ENCODE assay signal across 12 cellular contexts in the genomic region with DNA sequence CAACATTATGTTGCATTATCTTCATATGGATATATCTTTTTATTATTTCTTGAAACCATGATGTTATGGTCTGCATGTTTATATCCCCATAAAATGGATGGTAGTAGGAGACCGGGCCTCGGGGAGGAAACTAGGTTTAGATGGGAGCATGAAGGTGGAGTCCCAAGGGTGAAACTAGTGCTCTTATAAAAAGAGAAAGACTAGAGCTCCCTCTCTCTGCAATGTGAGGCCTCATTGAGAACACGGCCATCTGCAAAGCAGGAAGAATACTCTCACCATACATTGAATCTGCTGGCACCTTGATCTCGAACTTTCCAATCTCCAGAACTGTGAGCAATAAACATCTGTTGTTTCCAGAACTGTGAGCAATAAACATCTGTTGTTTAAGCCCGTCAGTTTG.
DNase-seq lines count a peak whose midpoint lies in the region; ATAC-seq and TF ChIP-seq lines count a peak whose summit lies in the region.
"Had no signal": no experiment of that assay in that cellular context is flagged by ENCODE, and none has a peak within 500 bp of the region (broad histone marks: within the 10 kb centered on the region; RNA-seq: fewer than 3 reads in every experiment).

No MANE protein-coding gene starts in this region.

- H2AFZ ChIP-seq in SK-N-SH (ENCODE audit: low read depth), result no peak overlapping the region

- H3K9ac ChIP-seq in SK-N-SH, result no peak overlapping the region

- CTCF ChIA-PET in MCF 10A (lab: Yijun Ruan, JAX), result interaction anchor here (0.6 kb wide), 1 partner anchor 357 kb away, joined by 3 read pairs; no protein-coding TSS in a partner anchor
- CTCF ChIA-PET in SK-N-SH (lab: Yijun Ruan, JAX), result no interaction called here

- intact Hi-C loops in MCF 10A (cut with micrococcal nuclease), result no loop called here
- intact Hi-C loops in breast epithelium (cut with DNase I; ENCODE audit: low total_unique reads), result no loop called here

- TF ChIP-seq RAD21 in SK-N-SH (IDR thresholded peaks at IDR 0.05; ENCODE audit: low read length), result peak; percentile 22; the same call in 1 of the 2 replicates

- H3K4me1 ChIP-seq in breast epithelium (no peaks in the 10 kb centered on the region), SK-N-SH (ENCODE audit: control insufficient read depth in 1 of 2, insufficient read depth in 2 of 2, low read depth in 1 of 2, low read length in 1 of 2) (peaks cover 0 to 2% of the 10 kb centered on the region in 2 experiments; a peak in 1 of 4 replicates)

- no peak overlapping the region for H3K27ac Mint-ChIP-seq in MCF 10A (ENCODE audit: low read depth, unreplicated experiment)
- H3K27ac Mint-ChIP-seq in immature natural killer cell, result no peak overlapping the region

- peak; percentile 5 for DNase-seq in MCF 10A (ENCODE audit: unreplicated experiment)
- no peak for DNase-seq in breast epithelium (ENCODE audit: low spot score in 2 of 2)
- DNase-seq in SK-N-SH, result no peak
- no peak for DNase-seq in retinal pigment epithelial cell (ENCODE audit: low read depth)
- DNase-seq in immature natural killer cell, result no peak
- no peak for DNase-seq in hippocampal formation (lab: John Stamatoyannopoulos, UW)
- DNase-seq: GDM1, naive B cell, small intestine, T1000 had no signal

- H3F3A ChIP-seq in SK-N-SH (replicated peaks; ENCODE audit: insufficient read depth), result no peaks in the 10 kb centered on the region

- H3K36me3 ChIP-seq in breast epithelium (no peaks in the 10 kb centered on the region), SK-N-SH (replicated peaks in 1 of 2; ENCODE audit: control insufficient read depth in 1 of 2, insufficient read depth in 2 of 2, low read length in 1 of 2) (no peaks in the 10 kb centered on the region)

- H3K4me1 Mint-ChIP-seq in MCF 10A (ENCODE audit: insufficient read depth, unreplicated experiment) (no peaks in the 10 kb centered on the region), immature natural killer cell (no peaks in the 10 kb centered on the region)

- H3K27me3 ChIP-seq in breast epithelium (no peaks in the 10 kb centered on the region), SK-N-SH (ENCODE audit: insufficient read depth) (no peaks in the 10 kb centered on the region)

- H3K27me3 Mint-ChIP-seq in MCF 10A (ENCODE audit: insufficient read depth, unreplicated experiment) (no peaks in the 10 kb centered on the region), immature natural killer cell (ENCODE audit: low read depth in 3 of 3) (peaks cover 0 to 2% (median 0%) of the 10 kb centered on the region in 3 donors)

- H3K4me3 Mint-ChIP-seq in MCF 10A (ENCODE audit: unreplicated experiment) (no peak overlapping the region), immature natural killer cell (no peak overlapping the region)
- H3K4me3 Mint-ChIP-seq: naive B cell had no signal

- no peak overlapping the region for H3K27ac ChIP-seq in breast epithelium
- H3K27ac ChIP-seq in SK-N-SH (ENCODE audit: low read depth in 2 of 2, low read length in 1 of 2), result no peak overlapping the region

- TF ChIP-seq CTCF in MCF 10A (IDR thresholded peaks at IDR 0.05; ENCODE audit: unreplicated experiment) (no peak), breast epithelium (IDR thresholded peaks at IDR 0.05) (no peak), SK-N-SH (IDR thresholded peaks at IDR 0.05) (peak; percentile 13; the same call in 1 of the 2 replicates), retinal pigment epithelial cell (conservative IDR thresholded peaks at IDR 0.05; ENCODE audit: low read depth, low read length) (peak; percentile 10)

- H3K9me2 ChIP-seq in SK-N-SH, result no peaks in the 10 kb centered on the region

- 69% methylated on average over 5 of the region's 5 CpGs for WGBS in SK-N-SH (ENCODE audit: low lambda C conversion rate)

- H3K4me3 ChIP-seq in breast epithelium (no peak overlapping the region), SK-N-SH (ENCODE audit: low read depth in 2 of 2, low read length in 1 of 2) (no peak overlapping the region), retinal pigment epithelial cell (ENCODE audit: low read length) (no peak overlapping the region)

- H4K20me1 ChIP-seq in SK-N-SH (ENCODE audit: insufficient read depth), result no peaks in the 10 kb centered on the region

- H3K9me3 ChIP-seq in breast epithelium (no peaks in the 10 kb centered on the region), SK-N-SH (no peaks in the 10 kb centered on the region)

- H3K36me3 Mint-ChIP-seq in MCF 10A (ENCODE audit: insufficient read depth, unreplicated experiment) (no peaks in the 10 kb centered on the region), immature natural killer cell (no peaks in the 10 kb centered on the region)
- H3K36me3 Mint-ChIP-seq: naive B cell had no signal

- no TSS peak for BruUV-seq in MCF 10A (replicated peaks; lab: Mats Ljungman, UMichigan)

- TF ChIP-seq POLR2A in breast epithelium (IDR thresholded peaks at IDR 0.05), result no peak

- ATAC-seq in HG02943 (IDR thresholded peaks at IDR 0.05; ENCODE audit: low read depth, unreplicated experiment), result peak; percentile 30
- no peak for ATAC-seq in HG02852 (IDR thresholded peaks at IDR 0.05; ENCODE audit: unreplicated experiment)

- POLR2A ChIA-PET in MCF 10A (lab: Yijun Ruan, JAX), result no interaction called here
- POLR2A ChIA-PET in SK-N-SH (lab: Yijun Ruan, JAX), result no interaction called here

- no peaks in the 10 kb centered on the region for H3K79me2 ChIP-seq in SK-N-SH (ENCODE audit: insufficient read depth)

- H3K4me2 ChIP-seq in SK-N-SH, result no peak overlapping the region

- TF ChIP-seq EP300 in SK-N-SH (IDR thresholded peaks at IDR 0.05; ENCODE audit: borderline replicate concordance in 1 of 2, low read depth in 1 of 2, low read length in 1 of 2), result no peak

- H3K9me3 Mint-ChIP-seq in MCF 10A (ENCODE audit: unreplicated experiment) (no peaks in the 10 kb centered on the region), immature natural killer cell (peaks cover 0 to 12% (median under 1%) of the 10 kb centered on the region in 6 donors)
- H3K9me3 Mint-ChIP-seq: naive B cell had no signal

TF ChIP-seq in SK-N-SH, 30 proteins besides CTCF, POLR2A, EP300 and RAD21 (continues in another document):
- TF ChIP-seq NRF1 (IDR thresholded peaks at IDR 0.05; ENCODE audit: low read depth, low read length) (no peak), YY1 (IDR thresholded peaks at IDR 0.05; ENCODE audit: low read depth) (no peak), SIN3A (IDR thresholded peaks at IDR 0.05; ENCODE audit: borderline replicate concordance, low read depth, low read length) (no peak), FOXM1 (IDR thresholded peaks at IDR 0.05; ENCODE audit: low read depth) (no peak), POLR2AphosphoS5 (IDR thresholded peaks at IDR 0.05; ENCODE audit: low read depth, low read length) (no peak), CHD2 (IDR thresholded peaks at IDR 0.05; ENCODE audit: low read length, partially characterized antibody) (no peak), RCOR1 (IDR thresholded peaks at IDR 0.05; ENCODE audit: low read length) (no peak), TCF12 (IDR thresholded peaks at IDR 0.05) (no peak), TEAD4 (IDR thresholded peaks at IDR 0.05; ENCODE audit: borderline replicate concordance, insufficient read depth) (no peak), FOSL2 (IDR thresholded peaks at IDR 0.05; ENCODE audit: borderline replicate concordance, low read depth) (no peak), NFIC (IDR thresholded peaks at IDR 0.05; ENCODE audit: borderline replicate concordance) (no peak)
- TF ChIP-seq, protein P1, sequence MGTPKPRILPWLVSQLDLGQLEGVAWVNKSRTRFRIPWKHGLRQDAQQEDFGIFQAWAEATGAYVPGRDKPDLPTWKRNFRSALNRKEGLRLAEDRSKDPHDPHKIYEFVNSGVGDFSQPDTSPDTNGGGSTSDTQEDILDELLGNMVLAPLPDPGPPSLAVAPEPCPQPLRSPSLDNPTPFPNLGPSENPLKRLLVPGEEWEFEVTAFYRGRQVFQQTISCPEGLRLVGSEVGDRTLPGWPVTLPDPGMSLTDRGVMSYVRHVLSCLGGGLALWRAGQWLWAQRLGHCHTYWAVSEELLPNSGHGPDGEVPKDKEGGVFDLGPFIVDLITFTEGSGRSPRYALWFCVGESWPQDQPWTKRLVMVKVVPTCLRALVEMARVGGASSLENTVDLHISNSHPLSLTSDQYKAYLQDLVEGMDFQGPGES (IDR thresholded peaks at IDR 0.05; ENCODE audit: low read depth, low read length), result no peak
- TF ChIP-seq, protein P2, sequence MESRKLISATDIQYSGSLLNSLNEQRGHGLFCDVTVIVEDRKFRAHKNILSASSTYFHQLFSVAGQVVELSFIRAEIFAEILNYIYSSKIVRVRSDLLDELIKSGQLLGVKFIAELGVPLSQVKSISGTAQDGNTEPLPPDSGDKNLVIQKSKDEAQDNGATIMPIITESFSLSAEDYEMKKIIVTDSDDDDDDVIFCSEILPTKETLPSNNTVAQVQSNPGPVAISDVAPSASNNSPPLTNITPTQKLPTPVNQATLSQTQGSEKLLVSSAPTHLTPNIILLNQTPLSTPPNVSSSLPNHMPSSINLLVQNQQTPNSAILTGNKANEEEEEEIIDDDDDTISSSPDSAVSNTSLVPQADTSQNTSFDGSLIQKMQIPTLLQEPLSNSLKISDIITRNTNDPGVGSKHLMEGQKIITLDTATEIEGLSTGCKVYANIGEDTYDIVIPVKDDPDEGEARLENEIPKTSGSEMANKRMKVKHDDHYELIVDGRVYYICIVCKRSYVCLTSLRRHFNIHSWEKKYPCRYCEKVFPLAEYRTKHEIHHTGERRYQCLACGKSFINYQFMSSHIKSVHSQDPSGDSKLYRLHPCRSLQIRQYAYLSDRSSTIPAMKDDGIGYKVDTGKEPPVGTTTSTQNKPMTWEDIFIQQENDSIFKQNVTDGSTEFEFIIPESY (IDR thresholded peaks at IDR 0.05; ENCODE audit: borderline replicate concordance, low read depth), result no peak
- TF ChIP-seq, protein P3, sequence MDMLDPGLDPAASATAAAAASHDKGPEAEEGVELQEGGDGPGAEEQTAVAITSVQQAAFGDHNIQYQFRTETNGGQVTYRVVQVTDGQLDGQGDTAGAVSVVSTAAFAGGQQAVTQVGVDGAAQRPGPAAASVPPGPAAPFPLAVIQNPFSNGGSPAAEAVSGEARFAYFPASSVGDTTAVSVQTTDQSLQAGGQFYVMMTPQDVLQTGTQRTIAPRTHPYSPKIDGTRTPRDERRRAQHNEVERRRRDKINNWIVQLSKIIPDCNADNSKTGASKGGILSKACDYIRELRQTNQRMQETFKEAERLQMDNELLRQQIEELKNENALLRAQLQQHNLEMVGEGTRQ (IDR thresholded peaks at IDR 0.05; ENCODE audit: borderline replicate concordance, low read depth, low read length), result no peak

Comparison
In these comparisons a context has a peak if more than half of its experiments do, and no peak if none do; other contexts are left out.
1. CTCF ChIP-seq: peak in SK-N-SH (single experiment) and retinal pigment epithelial cell (single experiment); none in MCF 10A (single experiment) and breast epithelium (0 of 3).